ENCODE assay signal across 1 cellular context in the genomic region with DNA sequence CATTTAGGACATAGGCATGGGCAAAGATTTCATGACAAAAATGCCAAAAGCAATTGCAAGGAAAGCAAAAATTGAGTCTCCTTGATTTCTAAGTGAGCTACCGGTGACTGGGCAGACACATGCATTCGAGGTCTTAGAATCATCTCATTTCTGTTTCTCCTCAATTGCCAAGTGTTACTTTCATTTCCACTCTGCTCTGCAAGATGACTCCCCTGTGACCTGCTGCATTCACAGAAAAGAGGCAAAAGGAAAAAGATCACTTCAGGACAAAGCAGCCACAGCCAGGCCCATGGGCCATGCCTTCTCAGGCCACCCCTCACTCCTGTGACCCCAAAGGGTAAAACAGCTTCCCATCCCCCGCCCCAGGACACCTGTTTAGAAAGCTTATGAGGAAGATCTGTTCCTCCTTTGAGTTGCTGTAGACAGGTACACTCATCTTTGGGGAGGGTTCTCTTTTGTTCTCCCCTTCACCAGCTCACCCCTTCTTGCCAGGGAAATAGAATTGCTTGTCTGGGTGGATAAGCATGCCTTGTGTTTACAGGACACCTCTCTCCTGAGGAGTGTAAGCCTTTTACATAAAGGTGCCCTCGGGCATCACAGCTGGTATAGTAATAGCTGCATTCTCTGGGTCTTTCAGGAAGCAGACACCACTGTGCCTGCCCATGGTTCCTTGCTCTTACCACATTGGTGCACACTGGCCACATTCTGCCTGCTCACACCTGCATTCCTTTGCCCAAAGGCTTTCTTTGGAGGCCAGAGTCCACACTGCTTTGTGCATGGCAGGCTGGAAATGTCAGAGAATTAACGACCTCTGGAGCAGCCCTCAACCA.
TF ChIP-seq lines count a peak whose summit lies in the region.

No MANE protein-coding gene starts in this region.

TF ChIP-seq in HepG2, 621 proteins besides CTCF, POLR2A, EP300 and RAD21 (continued from another document):
- TF ChIP-seq ZNF841 (CRISPR knock-in tag; IDR thresholded peaks at IDR 0.05; ENCODE audit: borderline replicate concordance) (no peak), SOX6 (IDR thresholded peaks at IDR 0.05) (no peak), SOX6 (CRISPR knock-in tag; IDR thresholded peaks at IDR 0.05) (no peak)
